ENCODE assay signal across 18 cellular contexts in the genomic region with DNA sequence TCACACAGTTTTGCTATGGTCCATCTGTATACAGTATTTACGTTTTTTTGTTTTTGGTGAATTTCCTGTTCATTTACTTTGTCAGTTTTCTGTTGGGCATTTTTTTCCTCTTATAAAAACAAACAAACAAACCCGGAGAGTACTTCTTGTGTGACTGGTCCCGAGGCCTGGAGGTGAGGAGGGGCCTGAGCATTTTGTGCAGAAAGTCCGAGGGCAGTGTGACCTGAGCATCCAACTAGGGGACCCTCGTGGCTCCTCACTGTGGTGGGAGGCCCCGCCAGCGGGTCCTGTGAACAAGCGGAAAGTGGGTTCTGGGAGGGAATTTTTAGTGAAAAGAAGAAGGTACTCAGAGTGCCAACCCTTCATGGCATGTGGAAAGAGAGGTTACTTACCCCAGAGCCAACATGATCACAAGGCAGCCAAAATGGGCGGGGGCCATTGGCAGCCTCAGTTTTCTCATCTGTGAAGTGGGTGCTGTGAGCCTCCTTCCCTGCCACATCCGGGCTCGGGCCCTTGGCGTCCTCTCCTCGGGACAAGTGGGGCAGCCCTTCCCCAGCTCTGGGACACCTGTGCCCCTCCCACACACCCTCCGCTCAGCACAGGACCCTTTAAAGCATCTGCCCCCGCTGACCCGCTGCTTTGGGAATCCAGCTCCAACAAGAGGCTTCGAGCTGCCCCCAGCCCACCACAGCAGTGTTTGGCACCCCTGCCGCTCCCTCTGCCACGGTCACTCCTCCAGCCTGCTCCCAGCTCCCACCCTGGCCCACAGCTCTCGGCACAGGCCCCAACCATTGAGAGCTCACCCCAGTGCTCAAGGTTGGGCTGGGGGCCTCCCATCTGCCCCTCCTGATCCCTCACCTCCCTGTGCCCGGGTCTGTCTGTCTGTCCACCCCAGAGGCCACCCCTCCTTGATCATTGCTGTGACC. TPM values are rescaled to one million over a fixed set of nuclear protein-coding genes. Genes with fewer than 3 reads are reported as not detected.
DNase-seq lines count a peak whose midpoint lies in the region; ATAC-seq, FAIRE-seq and TF ChIP-seq lines count a peak whose summit lies in the region.
"Had no signal": no experiment of that assay in that cellular context is flagged by ENCODE, and none has a peak within 500 bp of the region (broad histone marks: within the 10 kb centered on the region; RNA-seq: fewer than 3 reads in every experiment).

No MANE protein-coding gene starts in this region.

- H3K4me2 ChIP-seq in mesenchymal stem cell (ENCODE audit: low read length, poor library complexity, severe bottlenecking) = no peak overlapping the region

- H2BK120ac ChIP-seq in mesenchymal stem cell (ENCODE audit: low read depth, low read length) = no peak overlapping the region

- peaks cover 17% of the 10 kb centered on the region for H3K4me1 ChIP-seq in RWPE2 (ENCODE audit: insufficient read depth, poor library complexity, severe bottlenecking)
- H3K4me1 ChIP-seq in mesenchymal stem cell (ENCODE audit: control insufficient read depth, insufficient read depth, low read depth, low read length) = peaks cover 17% of the 10 kb centered on the region
- H3K4me1 ChIP-seq in spleen = no peaks in the 10 kb centered on the region
- H3K4me1 ChIP-seq: Peyer's patch had no signal

- no peak for ATAC-seq in RWPE2 (ENCODE audit: low read depth)
- ATAC-seq in HG03135 (IDR thresholded peaks at IDR 0.05; ENCODE audit: unreplicated experiment) = no peak
- ATAC-seq: Right ventricle myocardium inferior had no signal

- H4K8ac ChIP-seq in mesenchymal stem cell (ENCODE audit: low read length) = no peak overlapping the region

- no peak for TF ChIP-seq POLR2A in GM12892 (IDR thresholded peaks at IDR 0.05; ENCODE audit: low read depth, low read length)
- no peak for TF ChIP-seq POLR2A in spleen (IDR thresholded peaks at IDR 0.05)

- H2BK5ac ChIP-seq in mesenchymal stem cell (ENCODE audit: low read depth, low read length, poor library complexity, severe bottlenecking) = no peak overlapping the region

- intact Hi-C loops in spleen (cut with DNase I; ENCODE audit: low total_unique reads) = no loop called here

- H3K36me3 ChIP-seq in RWPE2 (ENCODE audit: low read depth) (no peaks in the 10 kb centered on the region), mesenchymal stem cell (ENCODE audit: control insufficient read depth in 1 of 2, insufficient read depth in 2 of 2, low read depth in 1 of 2, low read length in 2 of 2) (no peaks in the 10 kb centered on the region), spleen (no peaks in the 10 kb centered on the region), WERI-Rb-1 (no peaks in the 10 kb centered on the region)
- H3K36me3 ChIP-seq: Peyer's patch had no signal

- no peak overlapping the region for H4K91ac ChIP-seq in mesenchymal stem cell (ENCODE audit: low read length)

- H3K27ac ChIP-seq in RWPE2 (ENCODE audit: poor library complexity, severe bottlenecking) (peak overlapping the region; percentile 30), mesenchymal stem cell (ENCODE audit: low read length, poor library complexity, severe bottlenecking) (no peak overlapping the region), spleen (no peak overlapping the region), WERI-Rb-1 (no peak overlapping the region)
- H3K27ac ChIP-seq: Peyer's patch had no signal

- peak overlapping the region; percentile 31 for H2AK5ac ChIP-seq in mesenchymal stem cell (ENCODE audit: low read length, severe bottlenecking)

- TF ChIP-seq CTCF in RWPE2 (IDR thresholded peaks at IDR 0.05; ENCODE audit: poor library complexity, severe bottlenecking) (no peak), spleen (IDR thresholded peaks at IDR 0.05 in 8 of 11, conservative IDR thresholded peaks at IDR 0.05 in 3 of 11) (no peak), WERI-Rb-1 (IDR thresholded peaks at IDR 0.05; ENCODE audit: low read depth, low read length) (no peak)

- H3K4ac ChIP-seq in mesenchymal stem cell (ENCODE audit: low read depth in 1 of 2, low read length in 2 of 2) = no peak overlapping the region

- H2BK12ac ChIP-seq in mesenchymal stem cell (ENCODE audit: low read length in 2 of 2) = no peak overlapping the region

- WGBS in mesenchymal stem cell = 81% methylated on average over 20 of the region's 21 CpGs
- WGBS in spleen, 5 donors = 69 to 81% (median 77%) methylated on average over 20 to 21 of the region's 21 CpGs

- H3K9ac ChIP-seq in mesenchymal stem cell (ENCODE audit: low read length) = no peak overlapping the region

- H3K18ac ChIP-seq in mesenchymal stem cell (ENCODE audit: low read depth in 1 of 2, low read length in 2 of 2) = no peak overlapping the region

- no peak overlapping the region for H2BK15ac ChIP-seq in mesenchymal stem cell (ENCODE audit: low read depth, poor library complexity, severe bottlenecking)

- no peak overlapping the region for H3K14ac ChIP-seq in mesenchymal stem cell (ENCODE audit: low read length in 2 of 2)

- H3K23ac ChIP-seq in mesenchymal stem cell (ENCODE audit: low read length in 2 of 2) = no peak overlapping the region

- H3K9me3 ChIP-seq in RWPE2 (ENCODE audit: severe bottlenecking) (no peaks in the 10 kb centered on the region), mesenchymal stem cell (ENCODE audit: control insufficient read depth, low read length) (no peaks in the 10 kb centered on the region), spleen (no peaks in the 10 kb centered on the region), WERI-Rb-1 (ENCODE audit: severe bottlenecking) (no peaks in the 10 kb centered on the region)
- H3K9me3 ChIP-seq: Peyer's patch had no signal

- H2AFZ ChIP-seq in mesenchymal stem cell (ENCODE audit: low read depth, low read length) = no peak overlapping the region

- no peaks in the 10 kb centered on the region for H3K79me1 ChIP-seq in mesenchymal stem cell (replicated peaks; ENCODE audit: low read length, poor library complexity, severe bottlenecking)

- no peak overlapping the region for H3K4me3 ChIP-seq in RWPE2 (ENCODE audit: severe bottlenecking)
- H3K4me3 ChIP-seq in mesenchymal stem cell (ENCODE audit: insufficient read depth in 1 of 2, low read depth in 1 of 2, low read length in 2 of 2) = no peak overlapping the region
- H3K4me3 ChIP-seq in spleen = no peak overlapping the region
- no peak overlapping the region for H3K4me3 ChIP-seq in WERI-Rb-1 (ENCODE audit: low read depth, low read length)
- H3K4me3 ChIP-seq: Peyer's patch had no signal

- DNase-seq in GM12892 (ENCODE audit: insufficient read length) (peak; percentile 6), RWPE2 (ENCODE audit: low spot score) (no peak), mesenchymal stem cell (no peak), spleen (peak; percentile 68), WERI-Rb-1 (no peak), HTR-8/SVneo (ENCODE audit: insufficient read length, low spot score) (no peak)
- DNase-seq: AML-193, DMS79 treated with DMSO at 0.1 percent for 48 hours, HCEC 1CT, NCI-H1092 treated with DMSO at 0.1 percent for 48 hours, NCI-H2081, NCI-H82 had no signal

- H3K27me3 ChIP-seq in RWPE2 (ENCODE audit: insufficient read depth, poor library complexity, severe bottlenecking) (no peaks in the 10 kb centered on the region), mesenchymal stem cell (ENCODE audit: control insufficient read depth in 1 of 2, insufficient read depth in 1 of 2, low read length in 2 of 2) (peaks cover 6 to 19% of the 10 kb centered on the region in 2 experiments), spleen (replicated peaks in 1 of 7) (peaks cover 0 to 16% (median 0%) of the 10 kb centered on the region in 7 donors), WERI-Rb-1 (ENCODE audit: insufficient read depth, low read depth, severe bottlenecking) (no peaks in the 10 kb centered on the region)
- H3K27me3 ChIP-seq: Peyer's patch had no signal

- FAIRE-seq in GM12892 (lab: Jason Lieb, UNC) (no peak), HTR-8/SVneo (lab: Jason Lieb, UNC) (no peak)
- FAIRE-seq: G401.6 had no signal

RNA-seq across cellular contexts. Expression of gene GPR78, which starts 22.8 kb away (rescaled TPM):
- polyA plus RNA-seq in GM12892 (2012; ENCODE audit: missing spikeins) = not detected
- polyA plus RNA-seq in mesenchymal stem cell (2013, experiment 1 of 2) = 0.04 TPM
- 0.12 TPM for polyA plus RNA-seq in mesenchymal stem cell (2013, experiment 2 of 2)
- 1 to 10 TPM in 1 of 7 donors, under 1 TPM in 3, not detected in 3; 0.07 to 1.5 (median 0.14) TPM for total RNA-seq in spleen
- polyA plus RNA-seq in spleen = under 1 TPM in 1 of 3 donors, not detected in 2; 0.09 TPM
- total RNA-seq: NCI-H460, Peyer's patch, Right ventricle myocardium inferior had no signal
- polyA plus RNA-seq: CD14-positive monocyte had no signal

RNA-seq across cellular contexts. Expression of gene CPZ, which starts 35.2 kb away (rescaled TPM):
- not detected for polyA plus RNA-seq in GM12892 (2012; ENCODE audit: missing spikeins)
- 10.1 TPM for polyA plus RNA-seq in mesenchymal stem cell (2013, experiment 1 of 2)
- 10.8 TPM for polyA plus RNA-seq in mesenchymal stem cell (2013, experiment 2 of 2)
- 1 to 10 TPM in 3 of 7 donors, under 1 TPM in 3, not detected in 1; 0.57 to 8.5 (median 1.2) TPM for total RNA-seq in spleen
- polyA plus RNA-seq in spleen = under 1 TPM; 0.11 to 0.96 (median 0.73) TPM
- polyA plus RNA-seq: CD14-positive monocyte had no signal

Comparison
In these comparisons a context has a peak if more than half of its experiments do, and no peak if none do; other contexts are left out.
1. DNase-seq: peak in GM12892 (single experiment) and spleen (single experiment); none in RWPE2 (single experiment), mesenchymal stem cell (single experiment), WERI-Rb-1 (single experiment) and HTR-8/SVneo (single experiment).